Comparison of ENCODE assay signal across 9 cellular contexts in genomic region chr9:36928670-36929349, GRCh38.
DNase-seq lines count a peak whose midpoint lies in the region; ATAC-seq and TF ChIP-seq lines count a peak whose summit lies in the region.
"Had no signal": no experiment of that assay in that cellular context is flagged by ENCODE, and none has a peak within 500 bp of the region (broad histone marks: within the 10 kb centered on the region; RNA-seq: fewer than 3 reads in every experiment).

No MANE protein-coding gene starts in this region.

- BruUV-seq in PC-3 (replicated peaks; lab: Mats Ljungman, UMichigan), result no TSS peak

- H3K9ac ChIP-seq in PC-3 (ENCODE audit: low read length), result no peak overlapping the region

- H3F3A ChIP-seq in PC-3 (ENCODE audit: low read length, unreplicated experiment), result no peaks in the 10 kb centered on the region

- H3K4me3 Mint-ChIP-seq in effector memory CD8-positive, alpha-beta T cell, result no peak overlapping the region
- H3K4me3 Mint-ChIP-seq: neural crest cell had no signal

- peaks cover 2 to 7% of the 10 kb centered on the region in 2 donors for H3K9me3 Mint-ChIP-seq in effector memory CD8-positive, alpha-beta T cell
- H3K9me3 Mint-ChIP-seq: neural crest cell had no signal

- no peak overlapping the region for H3K4me3 ChIP-seq in PC-3 (ENCODE audit: low read length)

- H3K36me3 Mint-ChIP-seq in effector memory CD8-positive, alpha-beta T cell (ENCODE audit: insufficient read depth), result no peaks in the 10 kb centered on the region

- H3K27me3 ChIP-seq in PC-3 (ENCODE audit: low read length), result no peaks in the 10 kb centered on the region

- DNase-seq in GM10266 (ENCODE audit: extremely low spot score) (peak; percentile 52), HCEC 1CT (peak; percentile 68), PC-3 (peak; percentile 65), glomerular endothelial cell (ENCODE audit: extremely low read depth, low read depth, low spot score) (peak; percentile 20), head of caudate nucleus (no peak), NOMO-1 treated with dmso at 0.1 percent for 144 hours (lab: John Stamatoyannopoulos, UW; ENCODE audit: unreplicated experiment) (no peak), hypothalamus (lab: John Stamatoyannopoulos, UW) (no peak)
- DNase-seq in effector memory CD8-positive, alpha-beta T cell, result no peak

- H3K9me3 ChIP-seq in PC-3 (ENCODE audit: low read length), result no peaks in the 10 kb centered on the region

- no peaks in the 10 kb centered on the region for H3K4me1 Mint-ChIP-seq in effector memory CD8-positive, alpha-beta T cell (ENCODE audit: low read depth in 2 of 2)
- H3K4me1 Mint-ChIP-seq: neural crest cell had no signal

- TF ChIP-seq CTCF in GM10266 (IDR thresholded peaks at IDR 0.05; ENCODE audit: control insufficient read depth, insufficient read depth, low read depth, missing control alignments) (no peak), PC-3 (conservative IDR thresholded peaks at IDR 0.05; ENCODE audit: low read depth, low read length) (no peak)

- peak; percentile 44 for ATAC-seq in PC-3
- no peak for ATAC-seq in effector memory CD8-positive, alpha-beta T cell (replicated peaks)

- no peak overlapping the region for H3K4me2 ChIP-seq in PC-3 (ENCODE audit: low read length)

- POLR2A ChIA-PET in PC-3 (lab: Charles Lee; ENCODE audit: unreplicated experiment), result no interaction called here

- intact Hi-C loops in PC-3 (cut with micrococcal nuclease) (no loop called here), head of caudate nucleus (cut with DNase I) (no loop called here)

- H4K20me1 ChIP-seq in PC-3 (ENCODE audit: low read length), result no peaks in the 10 kb centered on the region

- no peak overlapping the region for H3K27ac ChIP-seq in PC-3 (ENCODE audit: low read length)

- H3K9me2 ChIP-seq in PC-3 (replicated peaks; ENCODE audit: low read length), result no peaks in the 10 kb centered on the region

- H3K4me1 ChIP-seq in PC-3 (ENCODE audit: insufficient read depth, low read length), result peaks cover 19% of the 10 kb centered on the region

- peaks cover 14 to 67% of the 10 kb centered on the region in 2 donors for H3K27me3 Mint-ChIP-seq in effector memory CD8-positive, alpha-beta T cell

- CTCF ChIA-PET in PC-3 (lab: Charles Lee), result no interaction called here

- no peak overlapping the region for H3K27ac Mint-ChIP-seq in effector memory CD8-positive, alpha-beta T cell

- H2AFZ ChIP-seq in PC-3 (ENCODE audit: low read length), result no peak overlapping the region

- no peaks in the 10 kb centered on the region for H3K36me3 ChIP-seq in PC-3 (ENCODE audit: low read depth, low read length)

- no peaks in the 10 kb centered on the region for H3K79me2 ChIP-seq in PC-3 (ENCODE audit: low read length)

Comparison
In these comparisons a context has a peak if more than half of its experiments do, and no peak if none do; other contexts are left out.
1. DNase-seq: peak in GM10266 (single experiment), HCEC 1CT (single experiment), PC-3 (single experiment) and glomerular endothelial cell (single experiment); none in head of caudate nucleus (0 of 42), NOMO-1 treated with dmso at 0.1 percent for 144 hours (single experiment), hypothalamus (0 of 51) and effector memory CD8-positive, alpha-beta T cell (0 of 3).